In genomic region chr22:36344106-36344827, GRCh38 we compare ENCODE assay signal across 9 cellular contexts. TPM values are rescaled to one million over a fixed set of nuclear protein-coding genes. Genes with fewer than 3 reads are reported as not detected.
DNase-seq lines count a peak whose midpoint lies in the region; ATAC-seq and TF ChIP-seq lines count a peak whose summit lies in the region.
"Had no signal": no experiment of that assay in that cellular context is flagged by ENCODE, and none has a peak within 500 bp of the region (broad histone marks: within the 10 kb centered on the region; RNA-seq: fewer than 3 reads in every experiment).

No MANE protein-coding gene starts in this region.

- CTCF ChIA-PET in CD8-positive, alpha-beta T cell (lab: Charles Lee), result interaction anchor here (0.6 to 3.9 kb wide), 12 partner anchors 8 to 120 kb away, joined by 3 to 20 read pairs (median 3); no protein-coding TSS in a partner anchor

- no peak for TF ChIP-seq POLR2A in gastroesophageal sphincter (IDR thresholded peaks at IDR 0.05)
- no peak for TF ChIP-seq POLR2A in spleen (IDR thresholded peaks at IDR 0.05)

- H3K27me3 Mint-ChIP-seq in CD8-positive, alpha-beta T cell (ENCODE audit: low read depth), result no peaks in the 10 kb centered on the region

- H3K9me3 ChIP-seq in CD8-positive, alpha-beta T cell (ENCODE audit: low read length), result no peaks in the 10 kb centered on the region
- H3K9me3 ChIP-seq in gastroesophageal sphincter, result no peaks in the 10 kb centered on the region
- H3K9me3 ChIP-seq in spleen, result no peaks in the 10 kb centered on the region

- H3K27ac Mint-ChIP-seq in CD8-positive, alpha-beta T cell, result peak overlapping the region; percentile 91

- no peaks in the 10 kb centered on the region for H3K9me3 Mint-ChIP-seq in CD8-positive, alpha-beta T cell

- peak in 2 of 7 experiments; percentile 40 to 55 for DNase-seq in CD8-positive, alpha-beta T cell
- peak; percentile 57 for DNase-seq in activated CD8-positive, alpha-beta memory T cell treated with anti-CD3 and anti-CD28 coated beads, Interleukin-2, amount 50 U/mL, for 24 hours (ENCODE audit: extremely low read depth)
- no peak for DNase-seq in spleen
- DNase-seq in NCI-H748 (lab: John Stamatoyannopoulos, UW; ENCODE audit: unreplicated experiment), result no peak
- DNase-seq in HPDE6-E6E7 (ENCODE audit: extremely low spot score), result no peak
- DNase-seq in islet precursor cell, result no peak
- DNase-seq: NCI-H524 treated with DMSO at 0.1 percent for 48 hours had no signal

- no peak for TF ChIP-seq EP300 in gastroesophageal sphincter (IDR thresholded peaks at IDR 0.05)

- intact Hi-C loops in CD8-positive, alpha-beta T cell (cut with DNase I, micrococcal nuclease), result no loop called here
- intact Hi-C loops in spleen (cut with DNase I; ENCODE audit: low total_unique reads), result no loop called here

- POLR2A ChIA-PET in CD8-positive, alpha-beta T cell (lab: Charles Lee), result interaction anchor here (0.6 to 1.6 kb wide), 9 partner anchors 8 to 92 kb away, joined by 3 to 7 read pairs (median 4); no protein-coding TSS in a partner anchor

- H3K4me1 Mint-ChIP-seq in CD8-positive, alpha-beta T cell (ENCODE audit: low read depth), result peaks cover 84% of the 10 kb centered on the region

- ATAC-seq in CD8-positive, alpha-beta T cell, result peak; percentile 37
- ATAC-seq in gastroesophageal sphincter (peak; percentile 4), GM21825 (IDR thresholded peaks at IDR 0.05; ENCODE audit: unreplicated experiment) (no peak)

- TF ChIP-seq CTCF in CD8-positive, alpha-beta T cell (IDR thresholded peaks at IDR 0.05), result no peak
- no peak for TF ChIP-seq CTCF in gastroesophageal sphincter (IDR thresholded peaks at IDR 0.05)
- no peak for TF ChIP-seq CTCF in spleen (IDR thresholded peaks at IDR 0.05 in 8 of 11, conservative IDR thresholded peaks at IDR 0.05 in 3 of 11)

- 80 to 87% methylated on average over 1 to 6 of the region's 23 CpGs for WGBS in gastroesophageal sphincter (ENCODE audit: low coverage in 1 of 2), 2 donors
- 81 to 88% (median 84%) methylated on average over 22 to 23 of the region's 23 CpGs for WGBS in spleen, 5 donors

- peaks cover 37% of the 10 kb centered on the region for H3K36me3 ChIP-seq in CD8-positive, alpha-beta T cell (ENCODE audit: insufficient read depth, low read length)
- H3K36me3 ChIP-seq in gastroesophageal sphincter (peaks cover 3 to 74% of the 10 kb centered on the region in 2 donors), spleen (peaks cover 2 to 100% (median 90%) of the 10 kb centered on the region in 6 donors)

- H3K27ac ChIP-seq in CD8-positive, alpha-beta T cell (ENCODE audit: low read depth, low read length), result no peak overlapping the region
- H3K27ac ChIP-seq in gastroesophageal sphincter, result peak overlapping the region; percentile 2 to 100 (median 100)
- peak overlapping the region in 7 of 8 donors; percentile 43 to 100 (median 89) for H3K27ac ChIP-seq in spleen

- peaks cover 84% of the 10 kb centered on the region for H3K4me1 ChIP-seq in CD8-positive, alpha-beta T cell (ENCODE audit: insufficient read depth, low read length)
- H3K4me1 ChIP-seq in gastroesophageal sphincter (peaks cover 5 to 99% (median 52%) of the 10 kb centered on the region in 3 donors), spleen (peaks cover 76 to 100% (median 91%) of the 10 kb centered on the region in 6 donors)

- H3K4me3 ChIP-seq in CD8-positive, alpha-beta T cell (ENCODE audit: low read depth, low read length), result no peak overlapping the region
- no peak overlapping the region for H3K4me3 ChIP-seq in gastroesophageal sphincter
- H3K4me3 ChIP-seq in spleen, result no peak overlapping the region

- peaks cover 81% of the 10 kb centered on the region for H3K36me3 Mint-ChIP-seq in CD8-positive, alpha-beta T cell

- H3K27me3 ChIP-seq in CD8-positive, alpha-beta T cell (ENCODE audit: insufficient read depth, low read length), result no peaks in the 10 kb centered on the region
- H3K27me3 ChIP-seq in gastroesophageal sphincter, result no peaks in the 10 kb centered on the region
- no peaks in the 10 kb centered on the region for H3K27me3 ChIP-seq in spleen (replicated peaks in 1 of 7)

- peak overlapping the region; percentile 49 for H3K4me3 Mint-ChIP-seq in CD8-positive, alpha-beta T cell

RNA-seq across cellular contexts. Expression of gene MYH9, which starts 43.5 kb away (rescaled TPM):
- total RNA-seq in CD8-positive, alpha-beta T cell, result 100 to 1,000 TPM; 703 to 757 TPM
- total RNA-seq in gastroesophageal sphincter, result 100 to 1,000 TPM; 304 to 366 (median 322) TPM
- 1,000 to 10,000 TPM in 4 of 7 donors, 100 to 1,000 TPM in 3; 575 to 1,376 (median 1,013) TPM for total RNA-seq in spleen
- polyA plus RNA-seq in spleen, result 100 to 1,000 TPM in 1 of 3 donors, 10 to 100 TPM in 2; 59.8 to 166 (median 71.1) TPM
